Comparison of ENCODE assay signal across 17 cellular contexts in genomic region chr18:45554070-45554767, GRCh38.
"Had no signal": no experiment of that assay in that cellular context is flagged by ENCODE, and none has a peak within 500 bp of the region (broad histone marks: within the 10 kb centered on the region; RNA-seq: fewer than 3 reads in every experiment).

No MANE protein-coding gene starts in this region.

- H3K9ac ChIP-seq: neural progenitor cell had no signal

- H3K4me2 ChIP-seq: neural progenitor cell had no signal

- H3K9me3 ChIP-seq: lower lobe of right lung, ovary, thyroid gland, uterus had no signal

- DNase-seq: activated CD4-positive, alpha-beta memory T cell treated with anti-CD3 and anti-CD28 coated beads for 36 hours; activated CD8-positive, alpha-beta memory T cell treated with anti-CD3 and anti-CD28 coated beads, Interleukin-2, amount 10 ng/mL, durations not matched to agents 7 days and 5 days; activated effector memory CD4-positive, alpha-beta T cell treated with Interleukin-2 at 50 U/mL for 16 hours; activated naive CD4-positive, alpha-beta T cell treated with anti-CD3 and anti-CD28 coated beads, Interleukin-2, amount 50 U/mL, for 16 hours; activated T-cell treated with anti-CD3 and anti-CD28 coated beads, Interleukin-2, amount 50 U/mL, for 1 hour; dorsolateral prefrontal cortex; endodermal cell; erythroblast; hypothalamus; lower lobe of right lung; stimulated activated CD4-positive, alpha-beta T cell treated with anti-CD3 and anti-CD28 coated beads, Interleukin-4, amount 100 ng/mL, for 1 hour; stimulated activated naive B cell treated with anti-CD40 and anti-IgM and Interleukin-4, amounts not matched to agents 10 μg/mL and 1 μg/mL and 100 μg/mL, for 72 hours; WERI-Rb-1 had no signal

- H3K36me3 ChIP-seq: lower lobe of right lung, neural progenitor cell, ovary, thyroid gland, uterus, WERI-Rb-1 had no signal

- H2AFZ ChIP-seq: neural progenitor cell had no signal

- H3K4me1 ChIP-seq: neural progenitor cell, uterus had no signal

- ATAC-seq: activated CD8-positive, alpha-beta memory T cell treated with anti-CD3 and anti-CD28 coated beads, Interleukin-2, amount 10 ng/mL, durations not matched to agents 7 days and 5 days; lower lobe of right lung; stimulated activated naive B cell treated with anti-CD40 and anti-IgM and Interleukin-4, amounts not matched to agents 10 μg/mL and 1 μg/mL and 100 μg/mL, for 72 hours had no signal

- H3K27me3 ChIP-seq: dorsolateral prefrontal cortex, neural progenitor cell, ovary, thyroid gland, uterus had no signal

- H3K27ac ChIP-seq: dorsolateral prefrontal cortex, lower lobe of right lung, neural progenitor cell, ovary, thyroid gland, WERI-Rb-1 had no signal

- H3K4me3 ChIP-seq: dorsolateral prefrontal cortex, lower lobe of right lung, neural progenitor cell, ovary, thyroid gland, uterus had no signal
